Comparison of ENCODE assay signal across 1 cellular context in the genomic region with DNA sequence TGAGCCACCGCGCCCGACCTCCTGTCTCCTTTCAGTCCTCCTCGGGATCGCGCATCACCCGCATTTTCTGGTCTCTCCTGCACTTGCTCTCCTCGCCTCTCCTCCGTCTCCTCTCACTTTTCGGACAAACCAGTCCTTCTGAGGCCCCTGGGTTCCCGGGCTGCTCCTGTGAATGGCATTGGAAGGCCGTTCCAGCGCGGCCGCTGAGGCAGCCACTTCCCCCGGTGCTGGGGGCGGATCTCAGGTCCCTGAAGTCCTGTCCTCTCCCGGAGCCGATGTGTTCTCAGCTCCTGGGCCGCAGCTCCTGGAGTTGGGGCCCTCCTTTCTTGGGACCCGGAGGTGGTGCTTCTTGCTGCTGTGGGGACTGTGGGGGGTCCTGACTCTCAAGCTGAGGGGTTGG.
TF ChIP-seq lines count a peak whose summit lies in the region.

No MANE protein-coding gene starts in this region.

TF ChIP-seq in GM12878, 131 proteins besides CTCF, POLR2A, EP300 and RAD21:
- no peak for TF ChIP-seq KAT2A (conservative IDR thresholded peaks at IDR 0.05; ENCODE audit: control insufficient read depth, low read depth, low read length)
